15 cellular contexts compared by ENCODE assay signal in genomic region chr21:15397258-15397657, GRCh38.
A peak's percentile ranks its signal among the peaks of the same experiment; 100 is the strongest.
DNase-seq lines count a peak whose midpoint lies in the region; ATAC-seq and TF ChIP-seq lines count a peak whose summit lies in the region.
"Had no signal": no experiment of that assay in that cellular context is flagged by ENCODE, and none has a peak within 500 bp of the region (broad histone marks: within the 10 kb centered on the region; RNA-seq: fewer than 3 reads in every experiment).

No MANE protein-coding gene starts in this region.

- TF ChIP-seq CTCF in GM23338 (conservative IDR thresholded peaks at IDR 0.05; ENCODE audit: low read depth in 2 of 2) (no peak), testis (IDR thresholded peaks at IDR 0.05) (no peak)

- no peaks in the 10 kb centered on the region for H3K79me2 ChIP-seq in GM23338 (replicated peaks; ENCODE audit: insufficient read depth)

- no peaks in the 10 kb centered on the region for H4K20me1 ChIP-seq in GM23338 (replicated peaks; ENCODE audit: insufficient read depth)
- H4K20me1 ChIP-seq: BLaER1 treated with 17β-estradiol and CSF1 and Interleukin-3, amounts not matched to agents 10 nM and 100 nM had no signal

- ATAC-seq in GM23338 (no peak), GM18873 (IDR thresholded peaks at IDR 0.05; ENCODE audit: low FRiP score, unreplicated experiment) (no peak), GM18502 (IDR thresholded peaks at IDR 0.05; ENCODE audit: poor library complexity, unreplicated experiment) (no peak)
- ATAC-seq: GM12878, K562 had no signal

- H3K27ac ChIP-seq in GM23338 (ENCODE audit: low read depth): no peak overlapping the region
- no peak overlapping the region for H3K27ac ChIP-seq in SJCRH30
- H3K27ac ChIP-seq in testis: no peak overlapping the region
- H3K27ac ChIP-seq: BLaER1 treated with 17β-estradiol and CSF1 and Interleukin-3, amounts not matched to agents 10 nM and 100 nM had no signal

- peaks cover 3% of the 10 kb centered on the region; the same call in 1 of the 2 replicates for H3K9me2 ChIP-seq in GM23338 (ENCODE audit: insufficient read depth)

- intact Hi-C loops in testis (cut with DNase I; ENCODE audit: low total_unique reads): no loop called here

- 64 to 69% methylated on average over 2 of the region's 2 CpGs for WGBS in testis, 2 donors

- peaks cover 16% of the 10 kb centered on the region for H3K4me1 Mint-ChIP-seq in GM23338

- no peak for TF ChIP-seq POLR2A in testis (IDR thresholded peaks at IDR 0.05)

- H3K36me3 Mint-ChIP-seq in GM23338 (ENCODE audit: low read depth): no peaks in the 10 kb centered on the region

- no peak overlapping the region for H3K4me2 ChIP-seq in GM23338
- H3K4me2 ChIP-seq: BLaER1 treated with 17β-estradiol and CSF1 and Interleukin-3, amounts not matched to agents 10 nM and 100 nM had no signal

- H3K36me3 ChIP-seq in GM23338 (ENCODE audit: insufficient read depth) (no peaks in the 10 kb centered on the region), SJCRH30 (no peaks in the 10 kb centered on the region), testis (ENCODE audit: low read depth, missing control alignments) (no peaks in the 10 kb centered on the region)
- H3K36me3 ChIP-seq: BLaER1 treated with 17β-estradiol and CSF1 and Interleukin-3, amounts not matched to agents 10 nM and 100 nM had no signal

- H3K27me3 Mint-ChIP-seq in GM23338 (ENCODE audit: insufficient read depth, low read depth, poor library complexity): no peaks in the 10 kb centered on the region
- H3K27me3 Mint-ChIP-seq: CD4-positive, alpha-beta T cell had no signal

- H3K27ac Mint-ChIP-seq in GM23338: 0 out of 2 replicates have a peak overlapping the region, but pooled peaks have one; percentile 42
- H3K27ac Mint-ChIP-seq: CD4-positive, alpha-beta T cell; HFFc6 had no signal

- H3K4me3 ChIP-seq in GM23338 (no peak overlapping the region), SJCRH30 (no peak overlapping the region), testis (no peak overlapping the region)
- H3K4me3 ChIP-seq: BLaER1 treated with 17β-estradiol and CSF1 and Interleukin-3, amounts not matched to agents 10 nM and 100 nM; GM12878; K562 had no signal

- DNase-seq in NCI-H2196 (lab: John Stamatoyannopoulos, UW; ENCODE audit: unreplicated experiment) (peak; percentile 19), NCI-H2196 treated with DMSO at 0.1 percent for 48 hours (lab: John Stamatoyannopoulos, UW; ENCODE audit: unreplicated experiment) (no peak), GM23338 (ENCODE audit: low spot score) (no peak), SJCRH30 (peak; percentile 34 to 74), testis (peak; percentile 54)
- DNase-seq: ACHN; CD4-positive, alpha-beta T cell; DMS79; HCEC 1CT; HFFc6 had no signal

- no peaks in the 10 kb centered on the region for H3K9me3 Mint-ChIP-seq in GM23338
- H3K9me3 Mint-ChIP-seq: CD4-positive, alpha-beta T cell had no signal

- no peaks in the 10 kb centered on the region for H3K9me3 ChIP-seq in SJCRH30 (replicated peaks)
- no peaks in the 10 kb centered on the region for H3K9me3 ChIP-seq in testis

- H3F3A ChIP-seq in GM23338 (replicated peaks; ENCODE audit: low read depth): no peaks in the 10 kb centered on the region

- H2AFZ ChIP-seq in GM23338: peak overlapping the region; percentile 70; the same call in 1 of the 2 replicates

- no peaks in the 10 kb centered on the region for H3K27me3 ChIP-seq in GM23338 (ENCODE audit: insufficient read depth)
- H3K27me3 ChIP-seq in SJCRH30: no peaks in the 10 kb centered on the region
- no peaks in the 10 kb centered on the region for H3K27me3 ChIP-seq in testis
- H3K27me3 ChIP-seq: BLaER1 treated with 17β-estradiol and CSF1 and Interleukin-3, amounts not matched to agents 10 nM and 100 nM had no signal

- no peak overlapping the region for H3K4me3 Mint-ChIP-seq in GM23338
- H3K4me3 Mint-ChIP-seq: CD4-positive, alpha-beta T cell; HFFc6 had no signal

- H3K4me1 ChIP-seq in GM23338 (ENCODE audit: insufficient read depth) (peaks cover 11% of the 10 kb centered on the region), SJCRH30 (no peaks in the 10 kb centered on the region), testis (peaks cover 33% of the 10 kb centered on the region)

TF ChIP-seq in GM23338, 12 proteins besides CTCF, POLR2A, EP300 and RAD21 (continues in another document):
- TF ChIP-seq ZNF114 (CRISPR knock-in tag; IDR thresholded peaks at IDR 0.05) (no peak), ZNF331 (CRISPR knock-in tag; IDR thresholded peaks at IDR 0.05; ENCODE audit: low read depth) (no peak), EZH2 (IDR thresholded peaks at IDR 0.05; ENCODE audit: low read depth, unreplicated experiment) (no peak), NANOG (IDR thresholded peaks at IDR 0.05; ENCODE audit: borderline replicate concordance) (no peak), EZH2phosphoT487 (IDR thresholded peaks at IDR 0.05; ENCODE audit: unreplicated experiment) (no peak), STAT1 (IDR thresholded peaks at IDR 0.05; ENCODE audit: unreplicated experiment) (no peak), CREB1 (CRISPR knock-in tag; IDR thresholded peaks at IDR 0.05; ENCODE audit: low read depth) (no peak)
- TF ChIP-seq, protein P1, sequence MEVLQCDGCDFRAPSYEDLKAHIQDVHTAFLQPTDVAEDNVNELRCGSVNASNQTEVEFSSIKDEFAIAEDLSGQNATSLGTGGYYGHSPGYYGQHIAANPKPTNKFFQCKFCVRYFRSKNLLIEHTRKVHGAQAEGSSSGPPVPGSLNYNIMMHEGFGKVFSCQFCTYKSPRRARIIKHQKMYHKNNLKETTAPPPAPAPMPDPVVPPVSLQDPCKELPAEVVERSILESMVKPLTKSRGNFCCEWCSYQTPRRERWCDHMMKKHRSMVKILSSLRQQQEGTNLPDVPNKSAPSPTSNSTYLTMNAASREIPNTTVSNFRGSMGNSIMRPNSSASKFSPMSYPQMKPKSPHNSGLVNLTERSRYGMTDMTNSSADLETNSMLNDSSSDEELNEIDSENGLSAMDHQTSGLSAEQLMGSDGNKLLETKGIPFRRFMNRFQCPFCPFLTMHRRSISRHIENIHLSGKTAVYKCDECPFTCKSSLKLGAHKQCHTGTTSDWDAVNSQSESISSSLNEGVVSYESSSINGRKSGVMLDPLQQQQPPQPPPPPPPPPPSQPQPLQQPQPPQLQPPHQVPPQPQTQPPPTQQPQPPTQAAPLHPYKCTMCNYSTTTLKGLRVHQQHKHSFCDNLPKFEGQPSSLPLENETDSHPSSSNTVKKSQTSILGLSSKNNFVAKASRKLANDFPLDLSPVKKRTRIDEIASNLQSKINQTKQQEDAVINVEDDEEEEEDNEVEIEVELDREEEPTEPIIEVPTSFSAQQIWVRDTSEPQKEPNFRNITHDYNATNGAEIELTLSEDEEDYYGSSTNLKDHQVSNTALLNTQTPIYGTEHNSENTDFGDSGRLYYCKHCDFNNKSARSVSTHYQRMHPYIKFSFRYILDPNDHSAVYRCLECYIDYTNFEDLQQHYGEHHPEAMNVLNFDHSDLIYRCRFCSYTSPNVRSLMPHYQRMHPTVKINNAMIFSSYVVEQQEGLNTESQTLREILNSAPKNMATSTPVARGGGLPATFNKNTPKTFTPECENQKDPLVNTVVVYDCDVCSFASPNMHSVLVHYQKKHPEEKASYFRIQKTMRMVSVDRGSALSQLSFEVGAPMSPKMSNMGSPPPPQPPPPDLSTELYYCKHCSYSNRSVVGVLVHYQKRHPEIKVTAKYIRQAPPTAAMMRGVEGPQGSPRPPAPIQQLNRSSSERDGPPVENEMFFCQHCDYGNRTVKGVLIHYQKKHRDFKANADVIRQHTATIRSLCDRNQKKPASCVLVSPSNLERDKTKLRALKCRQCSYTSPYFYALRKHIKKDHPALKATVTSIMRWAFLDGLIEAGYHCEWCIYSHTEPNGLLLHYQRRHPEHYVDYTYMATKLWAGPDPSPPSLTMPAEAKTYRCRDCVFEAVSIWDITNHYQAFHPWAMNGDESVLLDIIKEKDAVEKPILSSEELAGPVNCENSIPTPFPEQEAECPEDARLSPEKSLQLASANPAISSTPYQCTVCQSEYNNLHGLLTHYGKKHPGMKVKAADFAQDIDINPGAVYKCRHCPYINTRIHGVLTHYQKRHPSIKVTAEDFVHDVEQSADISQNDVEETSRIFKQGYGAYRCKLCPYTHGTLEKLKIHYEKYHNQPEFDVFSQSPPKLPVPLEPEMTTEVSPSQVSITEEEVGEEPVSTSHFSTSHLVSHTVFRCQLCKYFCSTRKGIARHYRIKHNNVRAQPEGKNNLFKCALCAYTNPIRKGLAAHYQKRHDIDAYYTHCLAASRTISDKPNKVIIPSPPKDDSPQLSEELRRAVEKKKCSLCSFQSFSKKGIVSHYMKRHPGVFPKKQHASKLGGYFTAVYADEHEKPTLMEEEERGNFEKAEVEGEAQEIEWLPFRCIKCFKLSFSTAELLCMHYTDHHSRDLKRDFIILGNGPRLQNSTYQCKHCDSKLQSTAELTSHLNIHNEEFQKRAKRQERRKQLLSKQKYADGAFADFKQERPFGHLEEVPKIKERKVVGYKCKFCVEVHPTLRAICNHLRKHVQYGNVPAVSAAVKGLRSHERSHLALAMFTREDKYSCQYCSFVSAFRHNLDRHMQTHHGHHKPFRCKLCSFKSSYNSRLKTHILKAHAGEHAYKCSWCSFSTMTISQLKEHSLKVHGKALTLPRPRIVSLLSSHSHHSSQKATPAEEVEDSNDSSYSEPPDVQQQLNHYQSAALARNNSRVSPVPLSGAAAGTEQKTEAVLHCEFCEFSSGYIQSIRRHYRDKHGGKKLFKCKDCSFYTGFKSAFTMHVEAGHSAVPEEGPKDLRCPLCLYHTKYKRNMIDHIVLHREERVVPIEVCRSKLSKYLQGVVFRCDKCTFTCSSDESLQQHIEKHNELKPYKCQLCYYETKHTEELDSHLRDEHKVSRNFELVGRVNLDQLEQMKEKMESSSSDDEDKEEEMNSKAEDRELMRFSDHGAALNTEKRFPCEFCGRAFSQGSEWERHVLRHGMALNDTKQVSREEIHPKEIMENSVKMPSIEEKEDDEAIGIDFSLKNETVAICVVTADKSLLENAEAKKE (CRISPR knock-in tag; IDR thresholded peaks at IDR 0.05): no peak
- TF ChIP-seq, protein P2, sequence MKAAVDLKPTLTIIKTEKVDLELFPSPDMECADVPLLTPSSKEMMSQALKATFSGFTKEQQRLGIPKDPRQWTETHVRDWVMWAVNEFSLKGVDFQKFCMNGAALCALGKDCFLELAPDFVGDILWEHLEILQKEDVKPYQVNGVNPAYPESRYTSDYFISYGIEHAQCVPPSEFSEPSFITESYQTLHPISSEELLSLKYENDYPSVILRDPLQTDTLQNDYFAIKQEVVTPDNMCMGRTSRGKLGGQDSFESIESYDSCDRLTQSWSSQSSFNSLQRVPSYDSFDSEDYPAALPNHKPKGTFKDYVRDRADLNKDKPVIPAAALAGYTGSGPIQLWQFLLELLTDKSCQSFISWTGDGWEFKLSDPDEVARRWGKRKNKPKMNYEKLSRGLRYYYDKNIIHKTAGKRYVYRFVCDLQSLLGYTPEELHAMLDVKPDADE (IDR thresholded peaks at IDR 0.05): no peak

Comparison
In these comparisons a context has a peak if more than half of its experiments do, and no peak if none do; other contexts are left out.
1. DNase-seq: peak in NCI-H2196 (single experiment), SJCRH30 (2 of 2) and testis (single experiment); none in NCI-H2196 treated with DMSO at 0.1 percent for 48 hours (single experiment) and GM23338 (single experiment).